Comparison of ENCODE assay signal across 8 cellular contexts in the genomic region with DNA sequence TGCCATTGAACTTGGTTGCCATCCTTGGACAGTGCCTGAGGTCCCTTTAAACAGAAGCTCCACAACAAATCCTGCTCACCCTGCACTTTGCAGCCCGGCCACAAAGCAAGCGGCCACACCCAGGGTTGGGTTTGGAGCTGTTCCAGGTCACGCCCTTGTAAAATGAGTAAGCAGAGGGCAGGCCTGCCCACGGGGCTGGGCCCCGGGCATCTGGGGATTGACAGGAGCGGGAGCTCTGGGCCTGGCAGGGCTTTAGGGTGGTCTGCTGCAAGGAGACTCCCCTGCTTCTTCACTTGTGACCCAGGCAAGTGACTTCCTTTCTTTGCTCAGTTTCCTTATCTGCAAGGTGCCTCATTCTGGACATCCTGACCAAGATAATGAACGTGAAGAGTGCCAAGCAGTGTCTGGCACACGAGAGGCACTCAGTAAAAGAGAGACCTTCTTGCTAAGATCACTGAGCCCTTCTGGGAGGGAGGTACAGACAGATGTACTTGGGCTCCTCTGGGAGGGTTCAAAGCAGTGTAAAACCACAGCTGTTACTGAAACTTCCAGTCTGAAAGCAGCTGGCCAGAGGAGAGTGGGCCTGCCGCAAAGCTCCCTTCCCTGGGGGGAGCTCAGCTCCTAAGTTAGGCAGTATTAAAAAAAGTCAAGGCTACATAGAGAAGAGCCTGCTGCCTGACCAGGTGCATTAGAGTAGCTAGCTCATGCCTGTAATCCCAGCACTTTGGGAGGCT. TPM values are rescaled to one million over a fixed set of nuclear protein-coding genes. Genes with fewer than 3 reads are reported as not detected.
DNase-seq lines count a peak whose midpoint lies in the region; ATAC-seq and TF ChIP-seq lines count a peak whose summit lies in the region.

No MANE protein-coding gene starts in this region.

- intact Hi-C loops in left lung (cut with DNase I), result no loop called here

- H3K4me3 ChIP-seq in astrocyte of the spinal cord (ENCODE audit: low read depth, low read length), result no peak overlapping the region
- H3K4me3 ChIP-seq in left lung, result peak overlapping the region in 1 of 2 donors; percentile 66

- DNase-seq in ELF-1 (ENCODE audit: low read depth, low spot score) (peak; percentile 44), H4 (ENCODE audit: low spot score) (peak; percentile 85), NCI-H146 (lab: John Stamatoyannopoulos, UW) (peak; percentile 60), T-helper 9 cell (peak; percentile 66), astrocyte of the spinal cord (ENCODE audit: low read depth, low spot score) (peak; percentile 65), left lung (peak; percentile 93 to 96), globus pallidus (ENCODE audit: low spot score) (no peak)
- DNase-seq in stimulated activated CD8-positive, alpha-beta memory T cell treated with anti-CD3 and anti-CD28 coated beads, Interleukin-15, amount 100 ng/mL, for 4 hours (ENCODE audit: low read depth in 2 of 2), result peak; percentile 41 to 44

- ATAC-seq in left lung, result peak; percentile 82

- TF ChIP-seq CTCF in astrocyte of the spinal cord (IDR thresholded peaks at IDR 0.05; ENCODE audit: low read depth, low read length) (no peak), left lung (IDR thresholded peaks at IDR 0.05) (no peak)

- no peaks in the 10 kb centered on the region for H3K36me3 ChIP-seq in left lung

- H3K27me3 ChIP-seq in left lung, result peaks cover 0 to 8% of the 10 kb centered on the region in 2 donors

- H3K27ac ChIP-seq in left lung, result peak overlapping the region; percentile 14 to 91

- in situ Hi-C loops in astrocyte of the spinal cord (cut with HindIII; ENCODE audit: low sequenced_read_pairs), result no loop called here

- H3K9me3 ChIP-seq in left lung, result no peaks in the 10 kb centered on the region

- H3K4me1 ChIP-seq in left lung, result peaks cover 20 to 98% of the 10 kb centered on the region in 2 donors

RNA-seq across cellular contexts. Expression of gene E2F2, which starts 2.6 kb away (rescaled TPM):
- total RNA-seq in H4 (2014; rRNA removed; shearing (Covaris generic)), result 4.4 and 5.2 TPM in 2 replicates
- total RNA-seq in left lung, result 1 to 10 TPM; 3.2 to 4.3 TPM

RNA-seq across cellular contexts. Expression of gene ID3, which starts 30.9 kb away (rescaled TPM):
- total RNA-seq in H4 (2014; rRNA removed; shearing (Covaris generic)), result 543 and 586 TPM in 2 replicates
- 100 to 1,000 TPM; 125 to 129 TPM for total RNA-seq in left lung

RNA-seq across cellular contexts. Expression of gene ASAP3, which starts 44.4 kb away (rescaled TPM):
- 18.4 and 36.3 TPM in 2 replicates for total RNA-seq in H4 (2014; rRNA removed; shearing (Covaris generic))
- 10 to 100 TPM; 35.2 to 43.7 TPM for total RNA-seq in left lung
